In genomic region chr11:123233280-123233977, GRCh38 we compare ENCODE assay signal across 8 cellular contexts. TPM values are rescaled to one million over a fixed set of nuclear protein-coding genes. Genes with fewer than 3 reads are reported as not detected.
DNase-seq lines count a peak whose midpoint lies in the region; ATAC-seq and TF ChIP-seq lines count a peak whose summit lies in the region.

No MANE protein-coding gene starts in this region.

- no peaks in the 10 kb centered on the region for H3K9me2 ChIP-seq in PC-9 (ENCODE audit: insufficient read depth)

- ATAC-seq in GM18505 (IDR thresholded peaks at IDR 0.05; ENCODE audit: unreplicated experiment) (peak; percentile 93), GM21526 (IDR thresholded peaks at IDR 0.05; ENCODE audit: low FRiP score, unreplicated experiment) (peak; percentile 96), HG03565 (IDR thresholded peaks at IDR 0.05; ENCODE audit: unreplicated experiment) (peak; percentile 95), mucosa of descending colon (peak; percentile 63)

- H3K27ac ChIP-seq in PC-9, result no peak overlapping the region

- H3K4me2 ChIP-seq in PC-9, result no peak overlapping the region

- POLR2A ChIA-PET in PC-9 (lab: Charles Lee; ENCODE audit: unreplicated experiment), result no interaction called here

- DNase-seq in mucosa of descending colon (no peak), GDM1 (lab: John Stamatoyannopoulos, UW) (no peak), PC-9 (no peak), cortex of kidney (lab: John Stamatoyannopoulos, UW) (no peak)
- no peak for DNase-seq in stimulated activated CD4-positive, alpha-beta T cell treated with anti-CD3 and anti-CD28 coated beads, Interleukin-4, amount 100 ng/mL, for 24 hours

- no peaks in the 10 kb centered on the region; the same call in 1 of the 2 replicates for H3F3A ChIP-seq in PC-9 (ENCODE audit: insufficient read depth, low read depth)

- H4K20me1 ChIP-seq in PC-9 (ENCODE audit: insufficient read depth), result no peaks in the 10 kb centered on the region

- no peak for TF ChIP-seq POLR2A in GM18505 (IDR thresholded peaks at IDR 0.05; ENCODE audit: borderline replicate concordance, extremely low read depth, insufficient read depth, insufficient read length)

- intact Hi-C loops in mucosa of descending colon (cut with DNase I, micrococcal nuclease) (no loop called here), PC-9 (cut with micrococcal nuclease; ENCODE audit: unreplicated experiment) (no loop called here)

- no peak overlapping the region for H3K4me3 ChIP-seq in mucosa of descending colon
- no peak overlapping the region for H3K4me3 ChIP-seq in PC-9

- H3K27me3 ChIP-seq in PC-9 (ENCODE audit: insufficient read depth, low read depth), result no peaks in the 10 kb centered on the region

- H3K9me3 ChIP-seq in mucosa of descending colon (no peaks in the 10 kb centered on the region), PC-9 (ENCODE audit: insufficient read depth, low read depth) (no peaks in the 10 kb centered on the region)

- H3K4me1 ChIP-seq in mucosa of descending colon (ENCODE audit: low read depth), result peaks cover 5% of the 10 kb centered on the region
- peaks cover 4% of the 10 kb centered on the region; the same call in 1 of the 2 replicates for H3K4me1 ChIP-seq in PC-9 (replicated peaks; ENCODE audit: insufficient read depth)

- no peak overlapping the region for H2AFZ ChIP-seq in PC-9

- TF ChIP-seq CTCF in mucosa of descending colon (IDR thresholded peaks at IDR 0.05), result no peak
- TF ChIP-seq CTCF in PC-9 (conservative IDR thresholded peaks at IDR 0.05), result no peak

- H3K36me3 ChIP-seq in mucosa of descending colon (ENCODE audit: low read depth) (no peaks in the 10 kb centered on the region), PC-9 (ENCODE audit: low read depth) (no peaks in the 10 kb centered on the region)

- CTCF ChIA-PET in PC-9 (lab: Charles Lee), result no interaction called here

- BruUV-seq in PC-9 (replicated peaks; lab: Mats Ljungman, UMichigan), result no TSS peak

- no peaks in the 10 kb centered on the region for H3K79me2 ChIP-seq in PC-9 (ENCODE audit: low read depth)

RNA-seq across cellular contexts. Expression of gene CLMP, which starts 38.4 kb away (rescaled TPM):
- total RNA-seq in mucosa of descending colon (10 to 100 TPM in 2 of 3 donors, 1 to 10 TPM in 1; 4.7 to 84.9 (median 11.0) TPM), PC-9 (2021) (5.4 and 6.1 TPM in 2 replicates)
